ENCODE assay signal across 9 cellular contexts in genomic region chr2:241219030-241219382, GRCh38. TPM values are rescaled to one million over a fixed set of nuclear protein-coding genes. Genes with fewer than 3 reads are reported as not detected.
DNase-seq lines count a peak whose midpoint lies in the region; ATAC-seq and TF ChIP-seq lines count a peak whose summit lies in the region.
"Had no signal": no experiment of that assay in that cellular context is flagged by ENCODE, and none has a peak within 500 bp of the region (broad histone marks: within the 10 kb centered on the region; RNA-seq: fewer than 3 reads in every experiment).

No MANE protein-coding gene starts in this region.

- H3K27ac ChIP-seq in VCaP = peak overlapping the region; percentile 79

- H3K9me3 Mint-ChIP-seq in activated CD4-positive, alpha-beta memory T cell treated with anti-CD3 and anti-CD28 coated beads for 36 hours = no peaks in the 10 kb centered on the region
- H3K9me3 Mint-ChIP-seq in activated CD4-positive, alpha-beta memory T cell treated with anti-CD3 and anti-CD28 coated beads, Interleukin-2, amount 10 ng/mL, durations not matched to agents 7 days and 5 days = no peaks in the 10 kb centered on the region
- no peaks in the 10 kb centered on the region for H3K9me3 Mint-ChIP-seq in stimulated activated effector memory CD8-positive, alpha-beta T cell treated with anti-CD3 and anti-CD28 coated beads, Interleukin-12 subunit alpha, Interleukin-12 subunit beta, amount 100 ng/mL, for 72 hours

- H3K36me3 Mint-ChIP-seq in activated CD4-positive, alpha-beta memory T cell treated with anti-CD3 and anti-CD28 coated beads for 36 hours = no peaks in the 10 kb centered on the region
- H3K36me3 Mint-ChIP-seq in activated CD4-positive, alpha-beta memory T cell treated with anti-CD3 and anti-CD28 coated beads, Interleukin-2, amount 10 ng/mL, durations not matched to agents 7 days and 5 days (ENCODE audit: low read depth) = no peaks in the 10 kb centered on the region
- H3K36me3 Mint-ChIP-seq in stimulated activated effector memory CD8-positive, alpha-beta T cell treated with anti-CD3 and anti-CD28 coated beads, Interleukin-12 subunit alpha, Interleukin-12 subunit beta, amount 100 ng/mL, for 72 hours = peaks cover 36% of the 10 kb centered on the region

- peaks cover 11% of the 10 kb centered on the region for H3K4me1 Mint-ChIP-seq in activated CD4-positive, alpha-beta memory T cell treated with anti-CD3 and anti-CD28 coated beads for 36 hours (ENCODE audit: low read depth)
- H3K4me1 Mint-ChIP-seq in activated CD4-positive, alpha-beta memory T cell treated with anti-CD3 and anti-CD28 coated beads, Interleukin-2, amount 10 ng/mL, durations not matched to agents 7 days and 5 days = peaks cover 14% of the 10 kb centered on the region
- peaks cover 26% of the 10 kb centered on the region for H3K4me1 Mint-ChIP-seq in stimulated activated effector memory CD8-positive, alpha-beta T cell treated with anti-CD3 and anti-CD28 coated beads, Interleukin-12 subunit alpha, Interleukin-12 subunit beta, amount 100 ng/mL, for 72 hours

- H3K27me3 Mint-ChIP-seq in activated CD4-positive, alpha-beta memory T cell treated with anti-CD3 and anti-CD28 coated beads for 36 hours = no peaks in the 10 kb centered on the region
- peaks cover 25% of the 10 kb centered on the region for H3K27me3 Mint-ChIP-seq in activated CD4-positive, alpha-beta memory T cell treated with anti-CD3 and anti-CD28 coated beads, Interleukin-2, amount 10 ng/mL, durations not matched to agents 7 days and 5 days

- no peak for TF ChIP-seq CTCF in VCaP (conservative IDR thresholded peaks at IDR 0.05)

- peak overlapping the region; percentile 78 for H3K4me3 Mint-ChIP-seq in activated CD4-positive, alpha-beta memory T cell treated with anti-CD3 and anti-CD28 coated beads for 36 hours
- H3K4me3 Mint-ChIP-seq in activated CD4-positive, alpha-beta memory T cell treated with anti-CD3 and anti-CD28 coated beads, Interleukin-2, amount 10 ng/mL, durations not matched to agents 7 days and 5 days = no peak overlapping the region
- peak overlapping the region; percentile 84 for H3K4me3 Mint-ChIP-seq in stimulated activated effector memory CD8-positive, alpha-beta T cell treated with anti-CD3 and anti-CD28 coated beads, Interleukin-12 subunit alpha, Interleukin-12 subunit beta, amount 100 ng/mL, for 72 hours

- POLR2A ChIA-PET in activated CD4-positive, alpha-beta memory T cell treated with anti-CD3 and anti-CD28 coated beads for 36 hours (lab: Charles Lee) = interaction anchor here (0.9 to 1.1 kb wide), 3 partner anchors 39 to 141 kb away, joined by 3 read pairs; no protein-coding TSS in a partner anchor
- POLR2A ChIA-PET in activated CD4-positive, alpha-beta memory T cell treated with anti-CD3 and anti-CD28 coated beads, Interleukin-2, amount 10 ng/mL, durations not matched to agents 7 days and 5 days (lab: Charles Lee) = interaction anchor here (1.3 kb wide), 1 partner anchor 96 kb away, joined by 4 read pairs; the partner anchor contains the start of genes HDLBP and SEPTIN2

- no peak for ATAC-seq in stimulated activated effector memory CD8-positive, alpha-beta T cell treated with anti-CD3 and anti-CD28 coated beads, Interleukin-12 subunit alpha, Interleukin-12 subunit beta, amount 100 ng/mL, for 72 hours
- no peak for ATAC-seq in esophagus mucosa

- H3K27ac Mint-ChIP-seq in activated CD4-positive, alpha-beta memory T cell treated with anti-CD3 and anti-CD28 coated beads for 36 hours = no peak overlapping the region
- no peak overlapping the region for H3K27ac Mint-ChIP-seq in activated CD4-positive, alpha-beta memory T cell treated with anti-CD3 and anti-CD28 coated beads, Interleukin-2, amount 10 ng/mL, durations not matched to agents 7 days and 5 days
- peak overlapping the region; percentile 89 for H3K27ac Mint-ChIP-seq in stimulated activated effector memory CD8-positive, alpha-beta T cell treated with anti-CD3 and anti-CD28 coated beads, Interleukin-12 subunit alpha, Interleukin-12 subunit beta, amount 100 ng/mL, for 72 hours

- CTCF ChIA-PET in activated CD4-positive, alpha-beta memory T cell treated with anti-CD3 and anti-CD28 coated beads for 36 hours (lab: Charles Lee) = interaction anchor here (0.7 to 1.7 kb wide), 3 partner anchors 100 to 305 kb away, joined by 3 to 12 read pairs (median 3); no protein-coding TSS in a partner anchor
- CTCF ChIA-PET in activated CD4-positive, alpha-beta memory T cell treated with anti-CD3 and anti-CD28 coated beads, Interleukin-2, amount 10 ng/mL, durations not matched to agents 7 days and 5 days (lab: Charles Lee) = no interaction called here

- no peak for DNase-seq in activated CD4-positive, alpha-beta memory T cell treated with anti-CD3 and anti-CD28 coated beads for 36 hours
- no peak for DNase-seq in activated CD4-positive, alpha-beta memory T cell treated with anti-CD3 and anti-CD28 coated beads, Interleukin-2, amount 10 ng/mL, durations not matched to agents 7 days and 5 days
- DNase-seq in stimulated activated effector memory CD8-positive, alpha-beta T cell treated with anti-CD3 and anti-CD28 coated beads, Interleukin-12 subunit alpha, Interleukin-12 subunit beta, amount 100 ng/mL, for 72 hours (ENCODE audit: low spot score in 2 of 2) = no peak
- no peak for DNase-seq in stimulated activated CD4-positive, alpha-beta T cell treated with anti-CD3 and anti-CD28 coated beads, Interleukin-12 subunit alpha, Interleukin-12 subunit beta, amount 100 ng/mL, for 4 hours
- no peak for DNase-seq in stimulated activated CD4-positive, alpha-beta T cell treated with anti-CD3 and anti-CD28 coated beads, Interleukin-4, amount 100 ng/mL, for 24 hours
- DNase-seq: MV-4-11 had no signal

- H3K4me3 ChIP-seq in iPS-11a (ENCODE audit: low read depth, low read length) = peak overlapping the region; percentile 25

- intact Hi-C loops in activated CD4-positive, alpha-beta memory T cell treated with anti-CD3 and anti-CD28 coated beads for 36 hours (cut with micrococcal nuclease) = loop anchor here (10.0 kb wide), 1 partner anchor 384 kb away; no protein-coding TSS in a partner anchor

RNA-seq across cellular contexts. Expression of gene ANO7, which starts 30.5 kb away (rescaled TPM):
- total RNA-seq in activated CD4-positive, alpha-beta memory T cell treated with anti-CD3 and anti-CD28 coated beads for 36 hours = 1 to 10 TPM; 1.4 to 2.1 TPM
- under 1 TPM; 0.53 to 0.91 TPM for total RNA-seq in activated CD4-positive, alpha-beta memory T cell treated with anti-CD3 and anti-CD28 coated beads, Interleukin-2, amount 10 ng/mL, durations not matched to agents 7 days and 5 days
- 0.12 TPM for total RNA-seq in esophagus mucosa
